Comparison of ENCODE assay signal across 9 cellular contexts in the genomic region with DNA sequence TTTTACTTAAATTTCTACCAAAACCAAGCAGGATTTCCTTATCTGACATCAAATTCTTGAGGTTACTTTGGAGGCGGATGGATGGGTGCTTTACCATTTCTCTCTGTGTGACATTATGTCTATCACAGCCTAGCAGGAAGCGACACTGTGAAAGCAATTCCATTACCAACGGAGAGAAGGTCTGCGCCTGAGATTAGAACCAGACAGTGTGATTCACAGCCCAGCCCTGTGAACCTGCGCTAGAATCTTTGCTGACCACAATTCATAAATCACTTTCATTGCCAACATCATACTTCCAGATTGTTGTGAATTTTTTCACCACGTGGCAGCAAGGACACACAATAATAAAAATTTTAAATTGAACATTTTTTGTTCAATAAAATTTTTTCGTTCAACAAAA.
A peak's percentile ranks its signal among the peaks of the same experiment; 100 is the strongest.
DNase-seq lines count a peak whose midpoint lies in the region; ATAC-seq, FAIRE-seq and TF ChIP-seq lines count a peak whose summit lies in the region.
"Had no signal": no experiment of that assay in that cellular context is flagged by ENCODE, and none has a peak within 500 bp of the region (broad histone marks: within the 10 kb centered on the region; RNA-seq: fewer than 3 reads in every experiment).

No MANE protein-coding gene starts in this region.

- H3K36me3 ChIP-seq in BLaER1 treated with 17β-estradiol and CSF1 and Interleukin-3, amounts not matched to agents 10 nM and 100 nM: no peaks in the 10 kb centered on the region
- H3K36me3 ChIP-seq in transverse colon: no peaks in the 10 kb centered on the region

- no peak overlapping the region for H3K9ac ChIP-seq in BLaER1 treated with 17β-estradiol and CSF1 and Interleukin-3, amounts not matched to agents 10 nM and 100 nM

- CTCF ChIA-PET in T-cell (lab: Charles Lee): interaction anchor here in 1 of 2 donors (0.9 to 1.4 kb wide), 3 partner anchors 198 to 227 kb away, joined by 3 to 5 read pairs (median 4); a partner anchor contains a TSS

- FAIRE-seq in GM12891 (lab: Jason Lieb, UNC): no peak
- FAIRE-seq: bronchial epithelial cell had no signal

- H3K27ac ChIP-seq in BLaER1 treated with 17β-estradiol and CSF1 and Interleukin-3, amounts not matched to agents 10 nM and 100 nM: peak overlapping the region in 5 of 11 experiments; percentile 20 to 37 (median 33); a peak in 5 of 22 replicates
- H3K27ac ChIP-seq in transverse colon: peak overlapping the region; percentile 52 to 79 (median 73)

- H3K27me3 ChIP-seq in BLaER1 treated with 17β-estradiol and CSF1 and Interleukin-3, amounts not matched to agents 10 nM and 100 nM: no peaks in the 10 kb centered on the region
- no peaks in the 10 kb centered on the region for H3K27me3 ChIP-seq in transverse colon

- H3K4me3 Mint-ChIP-seq in T-cell (peak overlapping the region; percentile 26 to 59 (median 42)), nephron progenitor cell (no peak overlapping the region)

- no peak for TF ChIP-seq EP300 in transverse colon (IDR thresholded peaks at IDR 0.05; ENCODE audit: low read depth)

- no peak for TF ChIP-seq CTCF in astrocyte of the cerebellum (IDR thresholded peaks at IDR 0.05; ENCODE audit: low read depth, low read length, missing control alignments)
- no peak for TF ChIP-seq CTCF in nephron progenitor cell (IDR thresholded peaks at IDR 0.05)
- no peak for TF ChIP-seq CTCF in transverse colon (IDR thresholded peaks at IDR 0.05)

- 50 to 53% methylated on average over 3 to 7 of the region's 7 CpGs for WGBS in transverse colon (ENCODE audit: low coverage in 1 of 2), 2 donors

- H3K27ac Mint-ChIP-seq in T-cell (peak overlapping the region; percentile 82 to 89), nephron progenitor cell (peak overlapping the region; percentile 17)

- POLR2A ChIA-PET in T-cell (lab: Charles Lee): interaction anchor here (0.6 to 1.5 kb wide), 12 partner anchors 17 to 227 kb away, joined by 3 to 14 read pairs (median 5); a partner anchor contains a TSS

- H3K36me3 Mint-ChIP-seq in T-cell: no peaks in the 10 kb centered on the region
- H3K36me3 Mint-ChIP-seq in nephron progenitor cell (ENCODE audit: low read depth): no peaks in the 10 kb centered on the region

- peaks cover 8 to 20% (median 10%) of the 10 kb centered on the region in 11 experiments; a peak in 21 of 22 replicates for H3K9me3 ChIP-seq in BLaER1 treated with 17β-estradiol and CSF1 and Interleukin-3, amounts not matched to agents 10 nM and 100 nM (replicated peaks in 1 of 11)
- H3K9me3 ChIP-seq in transverse colon: no peaks in the 10 kb centered on the region

- peaks cover 22 to 34% (median 30%) of the 10 kb centered on the region in 10 experiments for H3K4me1 ChIP-seq in BLaER1 treated with 17β-estradiol and CSF1 and Interleukin-3, amounts not matched to agents 10 nM and 100 nM
- peaks cover 0 to 35% (median 8%) of the 10 kb centered on the region in 4 donors for H3K4me1 ChIP-seq in transverse colon

- H3K9me3 Mint-ChIP-seq in T-cell (no peaks in the 10 kb centered on the region), nephron progenitor cell (peaks cover 25% of the 10 kb centered on the region)

- no peak for TF ChIP-seq POLR2A in transverse colon (IDR thresholded peaks at IDR 0.05)
- no peak for TF ChIP-seq POLR2A in GM12891 (IDR thresholded peaks at IDR 0.05; ENCODE audit: low read depth, low read length)

- H3K4me2 ChIP-seq in BLaER1 treated with 17β-estradiol and CSF1 and Interleukin-3, amounts not matched to agents 10 nM and 100 nM: peak overlapping the region in 9 of 11 experiments; percentile 12 to 56 (median 36); a peak in 17 of 22 replicates

- H4K20me1 ChIP-seq in BLaER1 treated with 17β-estradiol and CSF1 and Interleukin-3, amounts not matched to agents 10 nM and 100 nM: no peaks in the 10 kb centered on the region

- H3K4me3 ChIP-seq in BLaER1 treated with 17β-estradiol and CSF1 and Interleukin-3, amounts not matched to agents 10 nM and 100 nM: no peak overlapping the region
- H3K4me3 ChIP-seq in astrocyte of the cerebellum (ENCODE audit: low read depth, low read length) (no peak overlapping the region), transverse colon (no peak overlapping the region)

- DNase-seq in T-cell (peak in 33 of 34 experiments; percentile 13 to 72 (median 56)), astrocyte of the cerebellum (ENCODE audit: low read depth) (peak; percentile 90), nephron progenitor cell (no peak), transverse colon (no peak), GM12891 (ENCODE audit: insufficient read length, low spot score) (no peak)

- no peaks in the 10 kb centered on the region for H3K27me3 Mint-ChIP-seq in T-cell
- H3K27me3 Mint-ChIP-seq in nephron progenitor cell (ENCODE audit: low read depth, poor library complexity): no peaks in the 10 kb centered on the region

- ATAC-seq in T-cell (replicated peaks in 1 of 4): peak; percentile 87 to 94 (median 91)
- ATAC-seq in GM21737 (IDR thresholded peaks at IDR 0.05; ENCODE audit: unreplicated experiment): no peak
- ATAC-seq in GM19452 (IDR thresholded peaks at IDR 0.05; ENCODE audit: unreplicated experiment): no peak

- H3K4me1 Mint-ChIP-seq in T-cell: peaks cover 47 to 74% (median 66%) of the 10 kb centered on the region in 3 donors
- peaks cover 48% of the 10 kb centered on the region for H3K4me1 Mint-ChIP-seq in nephron progenitor cell

- in situ Hi-C loops in astrocyte of the cerebellum (cut with HindIII; ENCODE audit: low sequenced_read_pairs): loop anchor here (25.0 kb wide), 2 partner anchors 134 to 209 kb away; a partner anchor contains a TSS
- in situ Hi-C loops in transverse colon (cut with MboI; ENCODE audit: low pct_ligation_motif_present in 1 of 4, low pct_unique_long_range_greater_than_20kb in 1 of 4, low sequenced_read_pairs in 3 of 4): no loop called here

- intact Hi-C loops in transverse colon (cut with DNase I; ENCODE audit: low total_unique reads): no loop called here

TF ChIP-seq in GM12891, 5 proteins besides CTCF, POLR2A, EP300 and RAD21:
- TF ChIP-seq POLR2AphosphoS5 (IDR thresholded peaks at IDR 0.05; ENCODE audit: low read depth, low read length) (no peak), TAF1 (IDR thresholded peaks at IDR 0.05; ENCODE audit: low read depth, low read length) (no peak), SPI1 (IDR thresholded peaks at IDR 0.05; ENCODE audit: low read depth, low read length) (no peak), PAX5 (IDR thresholded peaks at IDR 0.05; ENCODE audit: insufficient read depth, low read length, severe bottlenecking) (no peak), POU2F2 (IDR thresholded peaks at IDR 0.05; ENCODE audit: low read depth, low read length) (no peak)

Comparison
In these comparisons a context has a peak if more than half of its experiments do, and no peak if none do; other contexts are left out.
1. ATAC-seq: peak in T-cell (4 of 4); none in GM21737 (single experiment) and GM19452 (single experiment).
2. DNase-seq: peak in T-cell (33 of 34) and astrocyte of the cerebellum (single experiment); none in nephron progenitor cell (single experiment), transverse colon (single experiment) and GM12891 (single experiment).